14 cellular contexts compared by ENCODE assay signal in the genomic region with DNA sequence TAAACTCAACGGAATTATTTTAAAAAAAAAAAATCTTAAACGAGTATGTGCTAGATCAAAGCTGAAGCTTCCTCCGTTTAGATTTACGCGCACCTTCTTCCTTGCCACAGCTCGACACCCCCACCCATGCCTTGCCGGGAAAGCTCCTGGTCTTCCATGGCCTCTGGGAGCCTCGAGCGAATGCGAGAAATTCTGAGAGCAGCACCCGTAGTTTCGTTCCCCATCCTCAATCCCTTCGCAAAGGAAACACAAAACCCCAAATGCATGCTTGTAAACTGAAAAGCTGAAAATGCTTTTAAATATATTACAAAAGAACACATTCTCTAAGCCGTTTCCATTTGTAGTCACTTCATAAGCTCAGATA. TPM values are rescaled to one million over a fixed set of nuclear protein-coding genes. Genes with fewer than 3 reads are reported as not detected.
A peak's percentile ranks its signal among the peaks of the same experiment; 100 is the strongest.
DNase-seq lines count a peak whose midpoint lies in the region; ATAC-seq and TF ChIP-seq lines count a peak whose summit lies in the region.
"Had no signal": no experiment of that assay in that cellular context is flagged by ENCODE, and none has a peak within 500 bp of the region (broad histone marks: within the 10 kb centered on the region; RNA-seq: fewer than 3 reads in every experiment).

No MANE protein-coding gene starts in this region.

- no peak overlapping the region for H3K27ac Mint-ChIP-seq in GM23338
- no peak overlapping the region for H3K27ac Mint-ChIP-seq in WTC11
- H3K27ac Mint-ChIP-seq: CD4-positive, CD25-positive, alpha-beta regulatory T cell had no signal

- H3K4me1 ChIP-seq in GM23338 (ENCODE audit: insufficient read depth) (peaks cover 24% of the 10 kb centered on the region), osteoblast (ENCODE audit: insufficient read depth, low read length) (no peaks in the 10 kb centered on the region)
- H3K4me1 ChIP-seq: ascending aorta had no signal

- H2AFZ ChIP-seq in GM23338 (peak overlapping the region; percentile 96), osteoblast (ENCODE audit: low read length) (no peak overlapping the region)
- H2AFZ ChIP-seq: GM23248 had no signal

- H3K9me3 Mint-ChIP-seq in GM23338, result no peaks in the 10 kb centered on the region; the same call in 2 of the 3 replicates
- H3K9me3 Mint-ChIP-seq in WTC11, result no peaks in the 10 kb centered on the region

- ATAC-seq in GM23338, result peak; percentile 15
- 0 out of 2 replicates have a peak, but pooled peaks have one; percentile 7 for ATAC-seq in WTC11
- no peak for ATAC-seq in GM18861 (IDR thresholded peaks at IDR 0.05; ENCODE audit: unreplicated experiment)
- ATAC-seq in HG02763 (IDR thresholded peaks at IDR 0.05; ENCODE audit: unreplicated experiment), result no peak
- no peak for ATAC-seq in HG02852 (IDR thresholded peaks at IDR 0.05; ENCODE audit: unreplicated experiment)

- H3K27me3 Mint-ChIP-seq in GM23338 (ENCODE audit: insufficient read depth, low read depth, poor library complexity), result peaks cover 47% of the 10 kb centered on the region
- H3K27me3 Mint-ChIP-seq in WTC11 (ENCODE audit: low read depth), result peaks cover 67% of the 10 kb centered on the region

- H3K36me3 Mint-ChIP-seq in GM23338 (ENCODE audit: low read depth) (no peaks in the 10 kb centered on the region; the same call in 2 of the 3 replicates), WTC11 (no peaks in the 10 kb centered on the region)
- H3K36me3 Mint-ChIP-seq: CD4-positive, CD25-positive, alpha-beta regulatory T cell had no signal

- H3K4me1 Mint-ChIP-seq in GM23338 (peaks cover 30% of the 10 kb centered on the region), WTC11 (peaks cover 34% of the 10 kb centered on the region)
- H3K4me1 Mint-ChIP-seq: CD4-positive, CD25-positive, alpha-beta regulatory T cell had no signal

- H3K4me2 ChIP-seq in GM23338, result peak overlapping the region; percentile 92
- no peak overlapping the region for H3K4me2 ChIP-seq in osteoblast (ENCODE audit: insufficient read depth, low read length)

- H3K4me3 ChIP-seq in GM23338, result peak overlapping the region; percentile 71
- H3K4me3 ChIP-seq in fibroblast of pulmonary artery (replicated peaks; ENCODE audit: low read depth, low read length), result peak overlapping the region; percentile 65
- H3K4me3 ChIP-seq in osteoblast (ENCODE audit: insufficient read depth, low read length), result no peak overlapping the region
- H3K4me3 ChIP-seq: GM23248 had no signal

- H3K36me3 ChIP-seq in GM23338 (ENCODE audit: insufficient read depth), result no peaks in the 10 kb centered on the region
- H3K36me3 ChIP-seq in osteoblast (ENCODE audit: insufficient read depth, low read length), result no peaks in the 10 kb centered on the region
- H3K36me3 ChIP-seq: ascending aorta, lower lobe of right lung had no signal

- H3K27ac ChIP-seq in GM23338 (ENCODE audit: low read depth), result no peak overlapping the region
- H3K27ac ChIP-seq in osteoblast (ENCODE audit: low read depth, low read length), result no peak overlapping the region
- H3K27ac ChIP-seq: ascending aorta, GM23248, lower lobe of right lung had no signal

- no peaks in the 10 kb centered on the region for H3K9me3 ChIP-seq in osteoblast (ENCODE audit: low read depth, low read length)
- H3K9me3 ChIP-seq: ascending aorta, lower lobe of right lung had no signal

- H3K9me2 ChIP-seq in GM23338 (ENCODE audit: insufficient read depth), result peaks cover 6% of the 10 kb centered on the region; the same call in 1 of the 2 replicates

- in situ Hi-C loops in KBM-7 (cut with MboI; ENCODE audit: low pct_unique_long_range_greater_than_20kb, low sequenced_read_pairs), result no loop called here

- H3K27me3 ChIP-seq in GM23338 (ENCODE audit: insufficient read depth) (peaks cover 73% of the 10 kb centered on the region), osteoblast (ENCODE audit: insufficient read depth, low read length) (peaks cover 30% of the 10 kb centered on the region)

- POLR2A ChIA-PET in WTC11 (lab: Charles Lee), result interaction anchor here (1.2 kb wide), 1 partner anchor 59 kb away, joined by 4 read pairs; no protein-coding TSS in a partner anchor

- H4K20me1 ChIP-seq in GM23338 (replicated peaks; ENCODE audit: insufficient read depth) (no peaks in the 10 kb centered on the region), osteoblast (ENCODE audit: insufficient read depth, low read length) (no peaks in the 10 kb centered on the region)

- H3K4me3 Mint-ChIP-seq in GM23338 (peak overlapping the region; percentile 88), WTC11 (peak overlapping the region; percentile 89)
- H3K4me3 Mint-ChIP-seq: CD4-positive, CD25-positive, alpha-beta regulatory T cell had no signal

- TF ChIP-seq CTCF in GM23338 (conservative IDR thresholded peaks at IDR 0.05; ENCODE audit: low read depth in 2 of 2) (no peak), WTC11 (IDR thresholded peaks at IDR 0.05) (no peak), fibroblast of pulmonary artery (IDR thresholded peaks at IDR 0.05; ENCODE audit: low read length, missing control alignments) (no peak), osteoblast (IDR thresholded peaks at IDR 0.05; ENCODE audit: extremely low read depth, low read depth, low read length) (no peak)

- H3F3A ChIP-seq in GM23338 (replicated peaks; ENCODE audit: low read depth), result peaks cover 6% of the 10 kb centered on the region; the same call in 1 of the 2 replicates

- peak; percentile 62 for DNase-seq in GM23338 (ENCODE audit: low spot score)
- DNase-seq in WTC11 (ENCODE audit: low spot score), result peak; percentile 28
- peak; percentile 60 for DNase-seq in fibroblast of pulmonary artery (ENCODE audit: low read depth)
- DNase-seq in osteoblast (ENCODE audit: insufficient read length, low spot score, missing footprints), result peak; percentile 37
- DNase-seq in KBM-7, result no peak
- DNase-seq: CD4-positive, CD25-positive, alpha-beta regulatory T cell; GM23248; Karpas-422; NCI-H2171 had no signal

- H3K79me2 ChIP-seq in GM23338 (replicated peaks; ENCODE audit: insufficient read depth), result no peaks in the 10 kb centered on the region
- no peaks in the 10 kb centered on the region for H3K79me2 ChIP-seq in osteoblast (ENCODE audit: insufficient read depth, low read length)

- CTCF ChIA-PET in WTC11 (lab: Charles Lee), result interaction anchor here (1.4 kb wide), 1 partner anchor 384 kb away, joined by 3 read pairs; no protein-coding TSS in a partner anchor

TF ChIP-seq in GM23338, 12 proteins besides CTCF, POLR2A, EP300 and RAD21 (continues in another document):
- TF ChIP-seq POLR2AphosphoS5 (IDR thresholded peaks at IDR 0.05; ENCODE audit: low read depth), result no peak
- no peak for TF ChIP-seq NANOG (IDR thresholded peaks at IDR 0.05; ENCODE audit: borderline replicate concordance)
- TF ChIP-seq CREB1 (CRISPR knock-in tag; IDR thresholded peaks at IDR 0.05; ENCODE audit: low read depth), result no peak
- TF ChIP-seq EZH2phosphoT487 (IDR thresholded peaks at IDR 0.05; ENCODE audit: unreplicated experiment), result no peak

TF ChIP-seq in WTC11, 78 proteins besides CTCF, POLR2A, EP300 and RAD21:
- TF ChIP-seq NR2C2 (CRISPR knock-in tag; IDR thresholded peaks at IDR 0.05) (no peak), NR3C1 (CRISPR knock-in tag; conservative IDR thresholded peaks at IDR 0.05; ENCODE audit: low read depth) (no peak)
- TF ChIP-seq, protein P1, sequence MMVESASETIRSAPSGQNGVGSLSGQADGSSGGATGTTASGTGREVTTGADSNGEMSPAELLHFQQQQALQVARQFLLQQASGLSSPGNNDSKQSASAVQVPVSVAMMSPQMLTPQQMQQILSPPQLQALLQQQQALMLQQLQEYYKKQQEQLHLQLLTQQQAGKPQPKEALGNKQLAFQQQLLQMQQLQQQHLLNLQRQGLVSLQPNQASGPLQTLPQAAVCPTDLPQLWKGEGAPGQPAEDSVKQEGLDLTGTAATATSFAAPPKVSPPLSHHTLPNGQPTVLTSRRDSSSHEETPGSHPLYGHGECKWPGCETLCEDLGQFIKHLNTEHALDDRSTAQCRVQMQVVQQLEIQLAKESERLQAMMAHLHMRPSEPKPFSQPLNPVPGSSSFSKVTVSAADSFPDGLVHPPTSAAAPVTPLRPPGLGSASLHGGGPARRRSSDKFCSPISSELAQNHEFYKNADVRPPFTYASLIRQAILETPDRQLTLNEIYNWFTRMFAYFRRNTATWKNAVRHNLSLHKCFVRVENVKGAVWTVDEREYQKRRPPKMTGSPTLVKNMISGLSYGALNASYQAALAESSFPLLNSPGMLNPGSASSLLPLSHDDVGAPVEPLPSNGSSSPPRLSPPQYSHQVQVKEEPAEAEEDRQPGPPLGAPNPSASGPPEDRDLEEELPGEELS (CRISPR knock-in tag; IDR thresholded peaks at IDR 0.05), result no peak

RNA-seq across cellular contexts. Expression of gene DSC3, which starts 1.6 kb away (rescaled TPM):
- 2.1 and 3.7 TPM in 2 replicates for total RNA-seq in GM23338 (2014; rRNA removed; shearing (Covaris generic))
- polyA plus RNA-seq in GM23338 (2016; fragmentation: Nextera tagmentation; extraction: Ambion mirVana), result 0.52 and 0.68 TPM in 2 replicates
- total RNA-seq in WTC11 (2021) (2.1 to 2.8 TPM (median 2.6 TPM) in 3 replicates), osteoblast (under 0.01 TPM in 2 replicates)
- total RNA-seq: CD4-positive, CD25-positive, alpha-beta regulatory T cell; GM23248 had no signal
- polyA plus RNA-seq: CD4-positive, CD25-positive, alpha-beta regulatory T cell; GM23248 had no signal

Comparison
In these comparisons a context has a peak if more than half of its experiments do, and no peak if none do; other contexts are left out.
1. ATAC-seq: peak in GM23338 (single experiment) and WTC11 (single experiment); none in GM18861 (single experiment), HG02763 (single experiment) and HG02852 (single experiment).